11 cellular contexts compared by ENCODE assay signal in genomic region chr1:169086603-169087455, GRCh38. TPM values are rescaled to one million over a fixed set of nuclear protein-coding genes. Genes with fewer than 3 reads are reported as not detected.
DNase-seq lines count a peak whose midpoint lies in the region; ATAC-seq and TF ChIP-seq lines count a peak whose summit lies in the region.
"Had no signal": no experiment of that assay in that cellular context is flagged by ENCODE, and none has a peak within 500 bp of the region (broad histone marks: within the 10 kb centered on the region; RNA-seq: fewer than 3 reads in every experiment).

No MANE protein-coding gene starts in this region.

- no peaks in the 10 kb centered on the region for H3F3A ChIP-seq in smooth muscle cell (ENCODE audit: low read depth)

- WGBS in smooth muscle cell (ENCODE audit: low lambda C conversion rate): 62% methylated on average over 3 of the region's 3 CpGs

- ATAC-seq in SK-N-SH treated with all-trans-retinoic acid at 6 μM for 48 hours: peak; percentile 92
- no peak for ATAC-seq in HG03439 (IDR thresholded peaks at IDR 0.05; ENCODE audit: unreplicated experiment)

- H3K4me2 ChIP-seq in smooth muscle cell: peak overlapping the region; percentile 52

- H3K4me3 ChIP-seq in cardiac muscle cell (no peak overlapping the region), smooth muscle cell (no peak overlapping the region)
- H3K4me3 ChIP-seq: HAP-1, Peyer's patch had no signal

- H3K79me2 ChIP-seq in smooth muscle cell (ENCODE audit: low read depth): no peaks in the 10 kb centered on the region

- H3K36me3 ChIP-seq in cardiac muscle cell (no peaks in the 10 kb centered on the region), smooth muscle cell (ENCODE audit: low read depth) (no peaks in the 10 kb centered on the region)
- H3K36me3 ChIP-seq: HAP-1, Peyer's patch had no signal

- TF ChIP-seq CTCF in cardiac muscle cell (IDR thresholded peaks at IDR 0.05; ENCODE audit: low read depth, low read length) (no peak), smooth muscle cell (IDR thresholded peaks at IDR 0.05; ENCODE audit: borderline replicate concordance, insufficient read depth, poor library complexity, severe bottlenecking) (no peak)

- peak overlapping the region; percentile 4 for H2AFZ ChIP-seq in smooth muscle cell (ENCODE audit: low read depth)

- H3K27me3 ChIP-seq in cardiac muscle cell (no peaks in the 10 kb centered on the region), smooth muscle cell (ENCODE audit: low read depth) (no peaks in the 10 kb centered on the region)
- H3K27me3 ChIP-seq: Peyer's patch had no signal

- H3K4me1 ChIP-seq in cardiac muscle cell (ENCODE audit: low read depth) (peaks cover 57% of the 10 kb centered on the region), smooth muscle cell (ENCODE audit: low read depth) (no peaks in the 10 kb centered on the region)
- H3K4me1 ChIP-seq: HAP-1 had no signal

- DNase-seq in NCI-H1417 (lab: John Stamatoyannopoulos, UW) (peak in 2 of 3 experiments; percentile 29 to 63), NCI-H1417 treated with DMSO at 0.1 percent for 48 hours (lab: John Stamatoyannopoulos, UW) (no peak), cardiac muscle cell (ENCODE audit: low read depth in 1 of 2, low spot score in 1 of 2) (peak; percentile 78 to 79), smooth muscle cell (lab: John Stamatoyannopoulos, UW; ENCODE audit: unreplicated experiment) (no peak), SW 1271 (lab: John Stamatoyannopoulos, UW) (no peak), SKM-1 treated with dmso at 0.1 percent for 144 hours (lab: John Stamatoyannopoulos, UW; ENCODE audit: unreplicated experiment) (no peak)
- DNase-seq: Peyer's patch; stimulated activated CD4-positive, alpha-beta T cell treated with anti-CD3 and anti-CD28 coated beads, Interleukin-4, amount 100 ng/mL, for 24 hours had no signal

- no peaks in the 10 kb centered on the region for H3K9me3 ChIP-seq in cardiac muscle cell (ENCODE audit: low read depth)
- no peaks in the 10 kb centered on the region for H3K9me3 ChIP-seq in smooth muscle cell (replicated peaks; ENCODE audit: low read depth)
- H3K9me3 ChIP-seq: HAP-1, Peyer's patch had no signal

- peak overlapping the region; percentile 80 for H3K9ac ChIP-seq in smooth muscle cell (ENCODE audit: low read depth)

- peak overlapping the region; percentile 90 for H3K27ac ChIP-seq in cardiac muscle cell
- H3K27ac ChIP-seq in smooth muscle cell (ENCODE audit: low read depth): peak overlapping the region; percentile 65

- H4K20me1 ChIP-seq in smooth muscle cell (ENCODE audit: low read depth): no peaks in the 10 kb centered on the region

TF ChIP-seq in SK-N-SH treated with all-trans-retinoic acid at 6 μM for 48 hours, 23 proteins besides CTCF, POLR2A, EP300 and RAD21:
- no peak for TF ChIP-seq OSR1 (CRISPR knock-in tag; IDR thresholded peaks at IDR 0.05)
- 0 out of 2 replicates have a peak, but pooled peaks have one; percentile 29 for TF ChIP-seq ARNTL (CRISPR knock-in tag; IDR thresholded peaks at IDR 0.05; ENCODE audit: borderline replicate concordance, low read depth)

RNA-seq across cellular contexts. Expression of gene ATP1B1, which starts 19.7 kb away (rescaled TPM):
- total RNA-seq in cardiac muscle cell: 602 and 603 TPM in 2 replicates
- polyA plus RNA-seq in cardiac muscle cell: 220 and 285 TPM in 2 replicates
- total RNA-seq in smooth muscle cell: 347 and 400 TPM in 2 replicates
- 140 and 144 TPM in 2 replicates for polyA plus RNA-seq in smooth muscle cell

Comparison
In these comparisons a context has a peak if more than half of its experiments do, and no peak if none do; other contexts are left out.
1. DNase-seq: peak in NCI-H1417 (2 of 3) and cardiac muscle cell (2 of 2); none in NCI-H1417 treated with DMSO at 0.1 percent for 48 hours (single experiment), smooth muscle cell (single experiment), SW 1271 (0 of 2) and SKM-1 treated with dmso at 0.1 percent for 144 hours (single experiment).